Comparison of ENCODE assay signal across 1 cellular context in the genomic region with DNA sequence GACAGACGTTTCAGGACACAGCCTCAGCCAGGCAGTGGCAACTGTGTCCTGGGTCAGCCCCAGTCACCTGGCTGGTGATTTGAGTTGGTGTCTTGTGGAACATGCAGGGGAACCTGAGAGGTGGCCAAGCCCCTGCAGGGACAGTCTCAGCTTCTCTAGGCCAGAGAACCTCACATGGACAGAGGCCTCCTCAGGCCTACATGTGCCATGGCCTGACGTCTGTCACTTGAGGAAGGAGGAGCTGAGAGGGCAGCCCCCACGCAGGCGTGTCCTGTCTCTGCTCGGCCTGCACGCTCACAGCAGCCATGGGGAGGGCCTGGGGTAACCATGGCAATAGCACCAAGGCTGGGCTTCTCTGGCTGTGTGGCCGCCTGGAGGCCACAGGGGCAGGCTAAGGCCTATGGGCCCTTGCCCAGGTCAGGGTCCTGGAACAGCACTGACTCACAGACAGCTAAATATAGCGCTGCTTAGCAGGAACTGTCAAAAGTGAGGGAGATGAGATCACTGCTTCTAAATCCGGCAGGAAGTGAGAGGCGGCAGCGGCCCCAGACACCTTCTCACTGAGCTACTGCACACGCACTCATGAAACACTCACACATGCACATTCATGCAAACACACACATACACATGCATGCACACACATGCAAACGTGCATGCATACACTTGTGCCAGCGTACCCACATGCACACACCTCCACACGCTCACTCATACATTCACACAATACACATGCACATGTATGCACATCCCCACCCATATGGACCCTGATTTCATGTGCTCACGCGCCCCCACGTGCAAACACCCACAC.
TF ChIP-seq lines count a peak whose summit lies in the region.

No MANE protein-coding gene starts in this region.

TF ChIP-seq in GM12878, 131 proteins besides CTCF, POLR2A, EP300 and RAD21 (continued from another document and continues in another):
- peak; percentile 68; the same call in 1 of the 2 replicates for TF ChIP-seq SIN3A (IDR thresholded peaks at IDR 0.05; ENCODE audit: low read depth, low read length)
- TF ChIP-seq, protein P1, sequence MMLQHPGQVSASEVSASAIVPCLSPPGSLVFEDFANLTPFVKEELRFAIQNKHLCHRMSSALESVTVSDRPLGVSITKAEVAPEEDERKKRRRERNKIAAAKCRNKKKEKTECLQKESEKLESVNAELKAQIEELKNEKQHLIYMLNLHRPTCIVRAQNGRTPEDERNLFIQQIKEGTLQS (IDR thresholded peaks at IDR 0.05; ENCODE audit: borderline replicate concordance, extremely low read depth, low read depth, low read length), result no peak
- no peak for TF ChIP-seq TAF1 (IDR thresholded peaks at IDR 0.05; ENCODE audit: borderline replicate concordance, low read depth, low read length)
- peak; percentile 98 for TF ChIP-seq ATF7 (IDR thresholded peaks at IDR 0.05; ENCODE audit: low read depth)
- no peak for TF ChIP-seq ZNF274 (IDR thresholded peaks at IDR 0.05; ENCODE audit: insufficient read depth, insufficient read length)
- TF ChIP-seq SRF (IDR thresholded peaks at IDR 0.05; ENCODE audit: low read depth in 2 of 2, low read length in 2 of 2), result 0 out of 4 replicates have a peak, but pooled peaks of 1 of the 2 experiments have one; percentile 35
- peak; percentile 79 for TF ChIP-seq MYC (IDR thresholded peaks at IDR 0.05; ENCODE audit: insufficient read depth, insufficient read length, insufficient replicate concordance, low read length, severe bottlenecking)
- TF ChIP-seq, protein P2, sequence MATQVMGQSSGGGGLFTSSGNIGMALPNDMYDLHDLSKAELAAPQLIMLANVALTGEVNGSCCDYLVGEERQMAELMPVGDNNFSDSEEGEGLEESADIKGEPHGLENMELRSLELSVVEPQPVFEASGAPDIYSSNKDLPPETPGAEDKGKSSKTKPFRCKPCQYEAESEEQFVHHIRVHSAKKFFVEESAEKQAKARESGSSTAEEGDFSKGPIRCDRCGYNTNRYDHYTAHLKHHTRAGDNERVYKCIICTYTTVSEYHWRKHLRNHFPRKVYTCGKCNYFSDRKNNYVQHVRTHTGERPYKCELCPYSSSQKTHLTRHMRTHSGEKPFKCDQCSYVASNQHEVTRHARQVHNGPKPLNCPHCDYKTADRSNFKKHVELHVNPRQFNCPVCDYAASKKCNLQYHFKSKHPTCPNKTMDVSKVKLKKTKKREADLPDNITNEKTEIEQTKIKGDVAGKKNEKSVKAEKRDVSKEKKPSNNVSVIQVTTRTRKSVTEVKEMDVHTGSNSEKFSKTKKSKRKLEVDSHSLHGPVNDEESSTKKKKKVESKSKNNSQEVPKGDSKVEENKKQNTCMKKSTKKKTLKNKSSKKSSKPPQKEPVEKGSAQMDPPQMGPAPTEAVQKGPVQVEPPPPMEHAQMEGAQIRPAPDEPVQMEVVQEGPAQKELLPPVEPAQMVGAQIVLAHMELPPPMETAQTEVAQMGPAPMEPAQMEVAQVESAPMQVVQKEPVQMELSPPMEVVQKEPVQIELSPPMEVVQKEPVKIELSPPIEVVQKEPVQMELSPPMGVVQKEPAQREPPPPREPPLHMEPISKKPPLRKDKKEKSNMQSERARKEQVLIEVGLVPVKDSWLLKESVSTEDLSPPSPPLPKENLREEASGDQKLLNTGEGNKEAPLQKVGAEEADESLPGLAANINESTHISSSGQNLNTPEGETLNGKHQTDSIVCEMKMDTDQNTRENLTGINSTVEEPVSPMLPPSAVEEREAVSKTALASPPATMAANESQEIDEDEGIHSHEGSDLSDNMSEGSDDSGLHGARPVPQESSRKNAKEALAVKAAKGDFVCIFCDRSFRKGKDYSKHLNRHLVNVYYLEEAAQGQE (IDR thresholded peaks at IDR 0.05; ENCODE audit: low read depth, low read length), result no peak
- TF ChIP-seq, protein P3, sequence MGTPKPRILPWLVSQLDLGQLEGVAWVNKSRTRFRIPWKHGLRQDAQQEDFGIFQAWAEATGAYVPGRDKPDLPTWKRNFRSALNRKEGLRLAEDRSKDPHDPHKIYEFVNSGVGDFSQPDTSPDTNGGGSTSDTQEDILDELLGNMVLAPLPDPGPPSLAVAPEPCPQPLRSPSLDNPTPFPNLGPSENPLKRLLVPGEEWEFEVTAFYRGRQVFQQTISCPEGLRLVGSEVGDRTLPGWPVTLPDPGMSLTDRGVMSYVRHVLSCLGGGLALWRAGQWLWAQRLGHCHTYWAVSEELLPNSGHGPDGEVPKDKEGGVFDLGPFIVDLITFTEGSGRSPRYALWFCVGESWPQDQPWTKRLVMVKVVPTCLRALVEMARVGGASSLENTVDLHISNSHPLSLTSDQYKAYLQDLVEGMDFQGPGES (IDR thresholded peaks at IDR 0.05), result no peak
- TF ChIP-seq NR2C1 (IDR thresholded peaks at IDR 0.05), result no peak
- no peak for TF ChIP-seq NR2C2 (IDR thresholded peaks at IDR 0.05; ENCODE audit: borderline replicate concordance, control insufficient read depth, insufficient read length, low read depth)
- peak; percentile 64; the same call in 1 of the 2 replicates for TF ChIP-seq TCF12 (IDR thresholded peaks at IDR 0.05; ENCODE audit: low read depth, low read length)
- TF ChIP-seq, protein P4, sequence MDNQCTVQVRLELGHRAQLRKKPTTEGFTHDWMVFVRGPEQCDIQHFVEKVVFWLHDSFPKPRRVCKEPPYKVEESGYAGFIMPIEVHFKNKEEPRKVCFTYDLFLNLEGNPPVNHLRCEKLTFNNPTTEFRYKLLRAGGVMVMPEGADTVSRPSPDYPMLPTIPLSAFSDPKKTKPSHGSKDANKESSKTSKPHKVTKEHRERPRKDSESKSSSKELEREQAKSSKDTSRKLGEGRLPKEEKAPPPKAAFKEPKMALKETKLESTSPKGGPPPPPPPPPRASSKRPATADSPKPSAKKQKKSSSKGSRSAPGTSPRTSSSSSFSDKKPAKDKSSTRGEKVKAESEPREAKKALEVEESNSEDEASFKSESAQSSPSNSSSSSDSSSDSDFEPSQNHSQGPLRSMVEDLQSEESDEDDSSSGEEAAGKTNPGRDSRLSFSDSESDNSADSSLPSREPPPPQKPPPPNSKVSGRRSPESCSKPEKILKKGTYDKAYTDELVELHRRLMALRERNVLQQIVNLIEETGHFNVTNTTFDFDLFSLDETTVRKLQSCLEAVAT (IDR thresholded peaks at IDR 0.05), result peak; percentile 54; the same call in 1 of the 2 replicates
- peak; percentile 91; the same call in 1 of the 2 replicates for TF ChIP-seq ZBED1 (IDR thresholded peaks at IDR 0.05; ENCODE audit: borderline replicate concordance)
- TF ChIP-seq, protein P5, sequence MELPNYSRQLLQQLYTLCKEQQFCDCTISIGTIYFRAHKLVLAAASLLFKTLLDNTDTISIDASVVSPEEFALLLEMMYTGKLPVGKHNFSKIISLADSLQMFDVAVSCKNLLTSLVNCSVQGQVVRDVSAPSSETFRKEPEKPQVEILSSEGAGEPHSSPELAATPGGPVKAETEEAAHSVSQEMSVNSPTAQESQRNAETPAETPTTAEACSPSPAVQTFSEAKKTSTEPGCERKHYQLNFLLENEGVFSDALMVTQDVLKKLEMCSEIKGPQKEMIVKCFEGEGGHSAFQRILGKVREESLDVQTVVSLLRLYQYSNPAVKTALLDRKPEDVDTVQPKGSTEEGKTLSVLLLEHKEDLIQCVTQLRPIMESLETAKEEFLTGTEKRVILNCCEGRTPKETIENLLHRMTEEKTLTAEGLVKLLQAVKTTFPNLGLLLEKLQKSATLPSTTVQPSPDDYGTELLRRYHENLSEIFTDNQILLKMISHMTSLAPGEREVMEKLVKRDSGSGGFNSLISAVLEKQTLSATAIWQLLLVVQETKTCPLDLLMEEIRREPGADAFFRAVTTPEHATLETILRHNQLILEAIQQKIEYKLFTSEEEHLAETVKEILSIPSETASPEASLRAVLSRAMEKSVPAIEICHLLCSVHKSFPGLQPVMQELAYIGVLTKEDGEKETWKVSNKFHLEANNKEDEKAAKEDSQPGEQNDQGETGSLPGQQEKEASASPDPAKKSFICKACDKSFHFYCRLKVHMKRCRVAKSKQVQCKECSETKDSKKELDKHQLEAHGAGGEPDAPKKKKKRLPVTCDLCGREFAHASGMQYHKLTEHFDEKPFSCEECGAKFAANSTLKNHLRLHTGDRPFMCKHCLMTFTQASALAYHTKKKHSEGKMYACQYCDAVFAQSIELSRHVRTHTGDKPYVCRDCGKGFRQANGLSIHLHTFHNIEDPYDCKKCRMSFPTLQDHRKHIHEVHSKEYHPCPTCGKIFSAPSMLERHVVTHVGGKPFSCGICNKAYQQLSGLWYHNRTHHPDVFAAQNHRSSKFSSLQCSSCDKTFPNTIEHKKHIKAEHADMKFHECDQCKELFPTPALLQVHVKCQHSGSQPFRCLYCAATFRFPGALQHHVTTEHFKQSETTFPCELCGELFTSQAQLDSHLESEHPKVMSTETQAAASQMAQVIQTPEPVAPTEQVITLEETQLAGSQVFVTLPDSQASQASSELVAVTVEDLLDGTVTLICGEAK (IDR thresholded peaks at IDR 0.05; ENCODE audit: borderline replicate concordance), result no peak; the same call in 1 of the 2 replicates
- TF ChIP-seq, protein P6, sequence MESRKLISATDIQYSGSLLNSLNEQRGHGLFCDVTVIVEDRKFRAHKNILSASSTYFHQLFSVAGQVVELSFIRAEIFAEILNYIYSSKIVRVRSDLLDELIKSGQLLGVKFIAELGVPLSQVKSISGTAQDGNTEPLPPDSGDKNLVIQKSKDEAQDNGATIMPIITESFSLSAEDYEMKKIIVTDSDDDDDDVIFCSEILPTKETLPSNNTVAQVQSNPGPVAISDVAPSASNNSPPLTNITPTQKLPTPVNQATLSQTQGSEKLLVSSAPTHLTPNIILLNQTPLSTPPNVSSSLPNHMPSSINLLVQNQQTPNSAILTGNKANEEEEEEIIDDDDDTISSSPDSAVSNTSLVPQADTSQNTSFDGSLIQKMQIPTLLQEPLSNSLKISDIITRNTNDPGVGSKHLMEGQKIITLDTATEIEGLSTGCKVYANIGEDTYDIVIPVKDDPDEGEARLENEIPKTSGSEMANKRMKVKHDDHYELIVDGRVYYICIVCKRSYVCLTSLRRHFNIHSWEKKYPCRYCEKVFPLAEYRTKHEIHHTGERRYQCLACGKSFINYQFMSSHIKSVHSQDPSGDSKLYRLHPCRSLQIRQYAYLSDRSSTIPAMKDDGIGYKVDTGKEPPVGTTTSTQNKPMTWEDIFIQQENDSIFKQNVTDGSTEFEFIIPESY (IDR thresholded peaks at IDR 0.05), result no peak
- TF ChIP-seq, protein P7, sequence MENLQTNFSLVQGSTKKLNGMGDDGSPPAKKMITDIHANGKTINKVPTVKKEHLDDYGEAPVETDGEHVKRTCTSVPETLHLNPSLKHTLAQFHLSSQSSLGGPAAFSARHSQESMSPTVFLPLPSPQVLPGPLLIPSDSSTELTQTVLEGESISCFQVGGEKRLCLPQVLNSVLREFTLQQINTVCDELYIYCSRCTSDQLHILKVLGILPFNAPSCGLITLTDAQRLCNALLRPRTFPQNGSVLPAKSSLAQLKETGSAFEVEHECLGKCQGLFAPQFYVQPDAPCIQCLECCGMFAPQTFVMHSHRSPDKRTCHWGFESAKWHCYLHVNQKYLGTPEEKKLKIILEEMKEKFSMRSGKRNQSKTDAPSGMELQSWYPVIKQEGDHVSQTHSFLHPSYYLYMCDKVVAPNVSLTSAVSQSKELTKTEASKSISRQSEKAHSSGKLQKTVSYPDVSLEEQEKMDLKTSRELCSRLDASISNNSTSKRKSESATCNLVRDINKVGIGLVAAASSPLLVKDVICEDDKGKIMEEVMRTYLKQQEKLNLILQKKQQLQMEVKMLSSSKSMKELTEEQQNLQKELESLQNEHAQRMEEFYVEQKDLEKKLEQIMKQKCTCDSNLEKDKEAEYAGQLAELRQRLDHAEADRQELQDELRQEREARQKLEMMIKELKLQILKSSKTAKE (IDR thresholded peaks at IDR 0.05; ENCODE audit: low read depth, poor library complexity, severe bottlenecking), result peak; percentile 91
- TF ChIP-seq, protein P8, sequence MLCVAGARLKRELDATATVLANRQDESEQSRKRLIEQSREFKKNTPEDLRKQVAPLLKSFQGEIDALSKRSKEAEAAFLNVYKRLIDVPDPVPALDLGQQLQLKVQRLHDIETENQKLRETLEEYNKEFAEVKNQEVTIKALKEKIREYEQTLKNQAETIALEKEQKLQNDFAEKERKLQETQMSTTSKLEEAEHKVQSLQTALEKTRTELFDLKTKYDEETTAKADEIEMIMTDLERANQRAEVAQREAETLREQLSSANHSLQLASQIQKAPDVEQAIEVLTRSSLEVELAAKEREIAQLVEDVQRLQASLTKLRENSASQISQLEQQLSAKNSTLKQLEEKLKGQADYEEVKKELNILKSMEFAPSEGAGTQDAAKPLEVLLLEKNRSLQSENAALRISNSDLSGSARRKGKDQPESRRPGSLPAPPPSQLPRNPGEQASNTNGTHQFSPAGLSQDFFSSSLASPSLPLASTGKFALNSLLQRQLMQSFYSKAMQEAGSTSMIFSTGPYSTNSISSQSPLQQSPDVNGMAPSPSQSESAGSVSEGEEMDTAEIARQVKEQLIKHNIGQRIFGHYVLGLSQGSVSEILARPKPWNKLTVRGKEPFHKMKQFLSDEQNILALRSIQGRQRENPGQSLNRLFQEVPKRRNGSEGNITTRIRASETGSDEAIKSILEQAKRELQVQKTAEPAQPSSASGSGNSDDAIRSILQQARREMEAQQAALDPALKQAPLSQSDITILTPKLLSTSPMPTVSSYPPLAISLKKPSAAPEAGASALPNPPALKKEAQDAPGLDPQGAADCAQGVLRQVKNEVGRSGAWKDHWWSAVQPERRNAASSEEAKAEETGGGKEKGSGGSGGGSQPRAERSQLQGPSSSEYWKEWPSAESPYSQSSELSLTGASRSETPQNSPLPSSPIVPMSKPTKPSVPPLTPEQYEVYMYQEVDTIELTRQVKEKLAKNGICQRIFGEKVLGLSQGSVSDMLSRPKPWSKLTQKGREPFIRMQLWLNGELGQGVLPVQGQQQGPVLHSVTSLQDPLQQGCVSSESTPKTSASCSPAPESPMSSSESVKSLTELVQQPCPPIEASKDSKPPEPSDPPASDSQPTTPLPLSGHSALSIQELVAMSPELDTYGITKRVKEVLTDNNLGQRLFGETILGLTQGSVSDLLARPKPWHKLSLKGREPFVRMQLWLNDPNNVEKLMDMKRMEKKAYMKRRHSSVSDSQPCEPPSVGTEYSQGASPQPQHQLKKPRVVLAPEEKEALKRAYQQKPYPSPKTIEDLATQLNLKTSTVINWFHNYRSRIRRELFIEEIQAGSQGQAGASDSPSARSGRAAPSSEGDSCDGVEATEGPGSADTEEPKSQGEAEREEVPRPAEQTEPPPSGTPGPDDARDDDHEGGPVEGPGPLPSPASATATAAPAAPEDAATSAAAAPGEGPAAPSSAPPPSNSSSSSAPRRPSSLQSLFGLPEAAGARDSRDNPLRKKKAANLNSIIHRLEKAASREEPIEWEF (IDR thresholded peaks at IDR 0.05; ENCODE audit: insufficient replicate concordance, low read depth, low read length), result no peak
- TF ChIP-seq, protein P9, sequence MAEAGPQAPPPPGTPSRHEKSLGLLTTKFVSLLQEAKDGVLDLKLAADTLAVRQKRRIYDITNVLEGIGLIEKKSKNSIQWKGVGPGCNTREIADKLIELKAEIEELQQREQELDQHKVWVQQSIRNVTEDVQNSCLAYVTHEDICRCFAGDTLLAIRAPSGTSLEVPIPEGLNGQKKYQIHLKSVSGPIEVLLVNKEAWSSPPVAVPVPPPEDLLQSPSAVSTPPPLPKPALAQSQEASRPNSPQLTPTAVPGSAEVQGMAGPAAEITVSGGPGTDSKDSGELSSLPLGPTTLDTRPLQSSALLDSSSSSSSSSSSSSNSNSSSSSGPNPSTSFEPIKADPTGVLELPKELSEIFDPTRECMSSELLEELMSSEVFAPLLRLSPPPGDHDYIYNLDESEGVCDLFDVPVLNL (IDR thresholded peaks at IDR 0.05; ENCODE audit: low read depth, low read length), result no peak
- 0 out of 2 replicates have a peak, but pooled peaks have one; percentile 15 for TF ChIP-seq RAD51 (IDR thresholded peaks at IDR 0.05)
- no peak for TF ChIP-seq HCFC1 (IDR thresholded peaks at IDR 0.05; ENCODE audit: low read length)
